34 cellular contexts compared by ENCODE assay signal in the genomic region with DNA sequence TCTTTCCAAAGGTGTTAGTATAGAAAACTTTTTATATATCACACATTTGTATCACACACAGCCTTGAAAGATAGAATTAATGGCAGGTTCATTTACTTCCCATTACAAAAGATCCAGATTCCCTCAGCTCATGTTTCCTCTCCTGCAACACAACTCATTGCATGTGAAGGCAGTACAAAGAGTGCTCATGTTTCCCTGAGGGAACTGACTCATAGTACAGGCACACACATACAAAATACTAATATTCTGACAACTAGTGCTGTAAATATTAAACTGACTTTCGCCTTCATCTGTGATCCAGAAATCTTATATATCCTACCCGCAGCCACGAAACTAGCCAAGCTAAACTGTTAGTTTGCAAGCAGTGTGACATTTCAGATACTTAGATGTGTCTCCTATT.
"Had no signal": no experiment of that assay in that cellular context is flagged by ENCODE, and none has a peak within 500 bp of the region (broad histone marks: within the 10 kb centered on the region; RNA-seq: fewer than 3 reads in every experiment).

No MANE protein-coding gene starts in this region.

- H3K4me1 ChIP-seq: right lobe of liver, upper lobe of left lung, vagina had no signal

- H3K4me3 Mint-ChIP-seq: activated naive CD4-positive, alpha-beta T cell treated with anti-CD3 and anti-CD28 coated beads, Interleukin-2, amount 10 ng/mL, durations not matched to agents 7 days and 5 days; activated naive CD8-positive, alpha-beta T cell treated with anti-CD3 and anti-CD28 coated beads, Interleukin-2, amount 10 ng/mL, durations not matched to agents 7 days and 5 days; dendritic cell treated with granulocyte-macrophage colony-stimulating factor and Interleukin-4, amounts not matched to agents 40 ng/mL and 50 ng/mL, for 4 days; mesothelial cell of epicardium; naive B cell; nephron progenitor cell; stimulated activated memory B cell treated with anti-CD40 and anti-IgM and Interleukin-4, amounts not matched to agents 10 μg/mL and 1 μg/mL and 100 μg/mL, for 72 hours; stimulated activated naive CD8-positive, alpha-beta T cell treated with anti-CD3 and anti-CD28 coated beads, Interleukin-15, amount 100 ng/mL, for 72 hours; T-helper 2 cell treated with Interferon-gamma antibody and Interleukin-4, amounts not matched to agents 5 μg/mL and 100 μg/mL, for 36 hours had no signal

- H3K36me3 Mint-ChIP-seq: activated naive CD4-positive, alpha-beta T cell treated with anti-CD3 and anti-CD28 coated beads, Interleukin-2, amount 10 ng/mL, durations not matched to agents 7 days and 5 days; activated naive CD8-positive, alpha-beta T cell treated with anti-CD3 and anti-CD28 coated beads, Interleukin-2, amount 10 ng/mL, durations not matched to agents 7 days and 5 days; mesothelial cell of epicardium; naive B cell; stimulated activated memory B cell treated with anti-CD40 and anti-IgM and Interleukin-4, amounts not matched to agents 10 μg/mL and 1 μg/mL and 100 μg/mL, for 72 hours had no signal

- H3K27ac Mint-ChIP-seq: activated naive CD4-positive, alpha-beta T cell treated with anti-CD3 and anti-CD28 coated beads, Interleukin-2, amount 10 ng/mL, durations not matched to agents 7 days and 5 days; activated naive CD8-positive, alpha-beta T cell treated with anti-CD3 and anti-CD28 coated beads, Interleukin-2, amount 10 ng/mL, durations not matched to agents 7 days and 5 days; dendritic cell treated with granulocyte-macrophage colony-stimulating factor and Interleukin-4, amounts not matched to agents 40 ng/mL and 50 ng/mL, for 4 days; mesothelial cell of epicardium; naive B cell; nephron progenitor cell; progenitor cell of endocrine pancreas; stimulated activated memory B cell treated with anti-CD40 and anti-IgM and Interleukin-4, amounts not matched to agents 10 μg/mL and 1 μg/mL and 100 μg/mL, for 72 hours; stimulated activated naive CD8-positive, alpha-beta T cell treated with anti-CD3 and anti-CD28 coated beads, Interleukin-15, amount 100 ng/mL, for 72 hours; T-helper 2 cell treated with Interferon-gamma antibody and Interleukin-4, amounts not matched to agents 5 μg/mL and 100 μg/mL, for 36 hours had no signal

- DNase-seq: activated CD4-positive, alpha-beta T cell treated with anti-CD3 and anti-CD28 coated beads for 4 hours; activated CD4-positive, alpha-beta T cell treated with anti-CD3 and anti-CD28 coated beads, Interleukin-2, amount 50 U/mL, for 4 hours; activated CD8-positive, alpha-beta memory T cell treated with anti-CD3 and anti-CD28 coated beads for 24 hours; activated effector memory CD4-positive, alpha-beta T cell treated with anti-CD3 and anti-CD28 coated beads, Interleukin-2, amount 50 U/mL, for 16 hours; activated naive CD4-positive, alpha-beta T cell treated with anti-CD3 and anti-CD28 coated beads, Interleukin-2, amount 10 ng/mL, durations not matched to agents 7 days and 5 days; activated naive CD8-positive, alpha-beta T cell treated with anti-CD3 and anti-CD28 coated beads, Interleukin-2, amount 10 ng/mL, durations not matched to agents 7 days and 5 days; amniotic stem cell; brain microvascular endothelial cell; central memory CD4-positive, alpha-beta T cell; effector CD4-positive, alpha-beta T cell; erythroblast; head of caudate nucleus; hippocampal formation; kidney; left colon; naive B cell; nephron progenitor cell; right lobe of liver; stimulated activated CD4-positive, alpha-beta T cell treated with anti-CD3 and anti-CD28 coated beads, Interleukin-12 subunit alpha, Interleukin-12 subunit beta, amount 100 ng/mL, for 4 hours; stimulated activated CD4-positive, alpha-beta T cell treated with anti-CD3 and anti-CD28 coated beads, Interleukin-4, amount 100 ng/mL, for 24 hours; stimulated activated CD8-positive, alpha-beta memory T cell treated with anti-CD3 and anti-CD28 coated beads, Interleukin-4, amount 100 ng/mL, for 48 hours; stimulated activated naive CD8-positive, alpha-beta T cell treated with anti-CD3 and anti-CD28 coated beads, Interleukin-15, amount 100 ng/mL, for 72 hours; substantia nigra; T-helper 1 cell; upper lobe of left lung had no signal

- H3K9me3 Mint-ChIP-seq: dendritic cell treated with granulocyte-macrophage colony-stimulating factor and Interleukin-4, amounts not matched to agents 40 ng/mL and 50 ng/mL, for 4 days; stimulated activated memory B cell treated with anti-CD40 and anti-IgM and Interleukin-4, amounts not matched to agents 10 μg/mL and 1 μg/mL and 100 μg/mL, for 72 hours; stimulated activated naive CD8-positive, alpha-beta T cell treated with anti-CD3 and anti-CD28 coated beads, Interleukin-15, amount 100 ng/mL, for 72 hours had no signal

- H3K27ac ChIP-seq: brain microvascular endothelial cell, neutrophil, right lobe of liver, skin epidermis, upper lobe of left lung, vagina, VCaP had no signal

- H3K4me3 ChIP-seq: right lobe of liver, skin epidermis, upper lobe of left lung, vagina had no signal

- H3K4me1 Mint-ChIP-seq: activated naive CD4-positive, alpha-beta T cell treated with anti-CD3 and anti-CD28 coated beads, Interleukin-2, amount 10 ng/mL, durations not matched to agents 7 days and 5 days; activated naive CD8-positive, alpha-beta T cell treated with anti-CD3 and anti-CD28 coated beads, Interleukin-2, amount 10 ng/mL, durations not matched to agents 7 days and 5 days; mesothelial cell of epicardium; naive B cell; nephron progenitor cell; stimulated activated memory B cell treated with anti-CD40 and anti-IgM and Interleukin-4, amounts not matched to agents 10 μg/mL and 1 μg/mL and 100 μg/mL, for 72 hours; stimulated activated naive CD8-positive, alpha-beta T cell treated with anti-CD3 and anti-CD28 coated beads, Interleukin-15, amount 100 ng/mL, for 72 hours had no signal

- H3K27me3 ChIP-seq: brain microvascular endothelial cell, neutrophil, right lobe of liver, upper lobe of left lung, vagina had no signal

- H3K36me3 ChIP-seq: brain microvascular endothelial cell, neutrophil, right lobe of liver, upper lobe of left lung, vagina had no signal

- H3K27me3 Mint-ChIP-seq: activated naive CD4-positive, alpha-beta T cell treated with anti-CD3 and anti-CD28 coated beads, Interleukin-2, amount 10 ng/mL, durations not matched to agents 7 days and 5 days; activated naive CD8-positive, alpha-beta T cell treated with anti-CD3 and anti-CD28 coated beads, Interleukin-2, amount 10 ng/mL, durations not matched to agents 7 days and 5 days; dendritic cell treated with granulocyte-macrophage colony-stimulating factor and Interleukin-4, amounts not matched to agents 40 ng/mL and 50 ng/mL, for 4 days; naive B cell; progenitor cell of endocrine pancreas; stimulated activated memory B cell treated with anti-CD40 and anti-IgM and Interleukin-4, amounts not matched to agents 10 μg/mL and 1 μg/mL and 100 μg/mL, for 72 hours; stimulated activated naive CD8-positive, alpha-beta T cell treated with anti-CD3 and anti-CD28 coated beads, Interleukin-15, amount 100 ng/mL, for 72 hours had no signal

- H3K9me3 ChIP-seq: neutrophil, right lobe of liver, upper lobe of left lung, vagina had no signal
